Comparison of ENCODE assay signal across 26 cellular contexts in genomic region chr17:56583772-56584171, GRCh38. TPM values are rescaled to one million over a fixed set of nuclear protein-coding genes. Genes with fewer than 3 reads are reported as not detected.
A peak's percentile ranks its signal among the peaks of the same experiment; 100 is the strongest.
DNase-seq lines count a peak whose midpoint lies in the region; ATAC-seq and TF ChIP-seq lines count a peak whose summit lies in the region.
"Had no signal": no experiment of that assay in that cellular context is flagged by ENCODE, and none has a peak within 500 bp of the region (broad histone marks: within the 10 kb centered on the region; RNA-seq: fewer than 3 reads in every experiment).

No MANE protein-coding gene starts in this region.

- H3K27ac Mint-ChIP-seq in neural progenitor cell: no peak overlapping the region
- H3K27ac Mint-ChIP-seq: CD14-positive monocyte; CD4-positive, alpha-beta memory T cell; CD4-positive, CD25-positive, alpha-beta regulatory T cell; CD8-positive, alpha-beta memory T cell had no signal

- H3K4me2 ChIP-seq in neural progenitor cell: peak overlapping the region; percentile 21
- H3K4me2 ChIP-seq: BLaER1 had no signal

- TF ChIP-seq EP300 in ovary (IDR thresholded peaks at IDR 0.05) (no peak), transverse colon (IDR thresholded peaks at IDR 0.05; ENCODE audit: low read depth) (no peak)

- no peaks in the 10 kb centered on the region for H4K20me1 ChIP-seq in neural progenitor cell (ENCODE audit: low read depth)
- H4K20me1 ChIP-seq: BLaER1 had no signal

- peaks cover 1% of the 10 kb centered on the region for H3F3A ChIP-seq in neural progenitor cell (ENCODE audit: low read depth)

- no peak overlapping the region for H3K27ac ChIP-seq in neural progenitor cell
- no peak overlapping the region for H3K27ac ChIP-seq in aorta (ENCODE audit: low read depth in 1 of 2, low read length in 2 of 2)
- H3K27ac ChIP-seq in ovary: no peak overlapping the region
- H3K27ac ChIP-seq in transverse colon: no peak overlapping the region
- H3K27ac ChIP-seq: BLaER1 had no signal

- H3K27me3 Mint-ChIP-seq in neural progenitor cell (ENCODE audit: insufficient read depth, low read depth): peaks cover 4% of the 10 kb centered on the region

- TF ChIP-seq CTCF in neural progenitor cell (IDR thresholded peaks at IDR 0.05) (no peak), retinal pigment epithelial cell (conservative IDR thresholded peaks at IDR 0.05; ENCODE audit: low read depth, low read length) (no peak), ovary (IDR thresholded peaks at IDR 0.05) (no peak), transverse colon (IDR thresholded peaks at IDR 0.05) (no peak)

- no peaks in the 10 kb centered on the region for H3K79me2 ChIP-seq in neural progenitor cell (ENCODE audit: low read depth)

- ATAC-seq in HG03108 (IDR thresholded peaks at IDR 0.05; ENCODE audit: unreplicated experiment) (no peak), aorta (ENCODE audit: low FRiP score) (no peak)
- ATAC-seq: GM12878 had no signal

- no peak overlapping the region for H3K4me3 Mint-ChIP-seq in neural progenitor cell
- H3K4me3 Mint-ChIP-seq: CD14-positive monocyte; CD4-positive, alpha-beta memory T cell; CD4-positive, CD25-positive, alpha-beta regulatory T cell; CD8-positive, alpha-beta memory T cell had no signal

- H3K4me1 ChIP-seq in neural progenitor cell (peaks cover 18% of the 10 kb centered on the region), aorta (ENCODE audit: control insufficient read depth in 1 of 2, insufficient read depth in 2 of 2, low read length in 2 of 2) (no peaks in the 10 kb centered on the region), ovary (ENCODE audit: insufficient read depth) (no peaks in the 10 kb centered on the region), transverse colon (no peaks in the 10 kb centered on the region)
- H3K4me1 ChIP-seq: BE2C, BLaER1 had no signal

- H3K9ac ChIP-seq in neural progenitor cell: no peak overlapping the region
- H3K9ac ChIP-seq: BLaER1 had no signal

- H3K9me3 Mint-ChIP-seq in neural progenitor cell: peaks cover 6% of the 10 kb centered on the region
- H3K9me3 Mint-ChIP-seq: CD8-positive, alpha-beta memory T cell had no signal

- H3K9me3 ChIP-seq in neural progenitor cell (ENCODE audit: low read depth): no peaks in the 10 kb centered on the region
- H3K9me3 ChIP-seq in aorta (ENCODE audit: control insufficient read depth, low read length): no peaks in the 10 kb centered on the region
- no peaks in the 10 kb centered on the region for H3K9me3 ChIP-seq in ovary
- H3K9me3 ChIP-seq in transverse colon: no peaks in the 10 kb centered on the region
- H3K9me3 ChIP-seq: BE2C, BLaER1 had no signal

- peaks cover 2% of the 10 kb centered on the region for H3K4me1 Mint-ChIP-seq in neural progenitor cell
- H3K4me1 Mint-ChIP-seq: CD14-positive monocyte; CD4-positive, alpha-beta memory T cell; CD4-positive, CD25-positive, alpha-beta regulatory T cell; CD8-positive, alpha-beta memory T cell had no signal

- in situ Hi-C loops in transverse colon (cut with MboI; ENCODE audit: low pct_ligation_motif_present in 1 of 4, low pct_unique_long_range_greater_than_20kb in 1 of 4, low sequenced_read_pairs in 3 of 4): loop anchor here in 3 of 4 donors (10.0 to 25.0 kb wide), 2 partner anchors 129 to 131 kb away; no protein-coding TSS in a partner anchor

- peaks cover 2% of the 10 kb centered on the region for H3K36me3 Mint-ChIP-seq in neural progenitor cell
- H3K36me3 Mint-ChIP-seq: CD14-positive monocyte; CD4-positive, alpha-beta memory T cell; CD4-positive, CD25-positive, alpha-beta regulatory T cell; CD8-positive, alpha-beta memory T cell had no signal

- intact Hi-C loops in aorta (cut with DNase I): no loop called here
- intact Hi-C loops in ovary (cut with DNase I): loop anchor here in 1 of 4 donors (10.0 kb wide), 1 partner anchor 131 kb away; no protein-coding TSS in a partner anchor
- intact Hi-C loops in transverse colon (cut with DNase I; ENCODE audit: low total_unique reads): no loop called here

- peak overlapping the region; percentile 62 for H2AFZ ChIP-seq in neural progenitor cell (replicated peaks)

- H3K27me3 ChIP-seq in neural progenitor cell (no peaks in the 10 kb centered on the region), aorta (ENCODE audit: control insufficient read depth in 1 of 2, insufficient read depth in 2 of 2, low read length in 1 of 2) (no peaks in the 10 kb centered on the region), ovary (no peaks in the 10 kb centered on the region), transverse colon (peaks cover 25% of the 10 kb centered on the region)
- H3K27me3 ChIP-seq: BLaER1 had no signal

- H3K36me3 ChIP-seq in neural progenitor cell (no peaks in the 10 kb centered on the region), aorta (ENCODE audit: control insufficient read depth in 1 of 2, insufficient read depth in 2 of 2, low read length in 1 of 2) (no peaks in the 10 kb centered on the region), ovary (no peaks in the 10 kb centered on the region), transverse colon (no peaks in the 10 kb centered on the region)
- H3K36me3 ChIP-seq: BE2C, BLaER1 had no signal

- TF ChIP-seq POLR2A in ovary (IDR thresholded peaks at IDR 0.05) (no peak), transverse colon (IDR thresholded peaks at IDR 0.05) (no peak)

- H3K4me3 ChIP-seq in neural progenitor cell (no peak overlapping the region), retinal pigment epithelial cell (ENCODE audit: low read length) (no peak overlapping the region), aorta (ENCODE audit: low read length in 2 of 2) (no peak overlapping the region), ovary (no peak overlapping the region), transverse colon (no peak overlapping the region)
- H3K4me3 ChIP-seq: BLaER1, GM12878 had no signal

- DNase-seq in NCI-H524 (lab: John Stamatoyannopoulos, UW) (peak; percentile 23 to 70), NCI-H82 (lab: John Stamatoyannopoulos, UW) (peak; percentile 67), neural progenitor cell (ENCODE audit: low spot score) (no peak), retinal pigment epithelial cell (ENCODE audit: low read depth) (peak; percentile 51), aorta (no peak), ovary (no peak), transverse colon (no peak)
- DNase-seq: 8988T; ACHN; BE2C; C1 segment of cervical spinal cord; CD4-positive, alpha-beta memory T cell; CD4-positive, CD25-positive, alpha-beta regulatory T cell; CD8-positive, alpha-beta memory T cell; COR-L47; DMS 273 treated with DMSO at 0.1 percent for 48 hours; DMS153; DMS53; DMS79; DND-41; EL; GDM1 had no signal

- 72 to 74% methylated on average over 7 of the region's 7 CpGs for WGBS in aorta, 2 donors
- WGBS in ovary, 3 donors: 59 to 63% (median 62%) methylated on average over 7 of the region's 7 CpGs
- 63 to 69% methylated on average over 6 to 7 of the region's 7 CpGs for WGBS in transverse colon (ENCODE audit: low coverage in 1 of 2), 2 donors

RNA-seq across cellular contexts. Expression of gene NOG, which starts 9.7 kb away (rescaled TPM):
- total RNA-seq in neural progenitor cell (ENCODE audit: low replicate concordance) (0.34 and 2.4 TPM in 2 replicates), aorta (1 to 10 TPM in 1 of 2 donors, under 1 TPM in 1; 0.84 to 3.6 TPM), ovary (under 1 TPM in 4 of 7 donors, not detected in 3; 0.12 to 0.99 (median 0.27) TPM), transverse colon (not detected)
- polyA plus RNA-seq in aorta (under 1 TPM in 1 of 2 donors, not detected in 1; 0.50 TPM), ovary (under 1 TPM in 1 of 2 donors, not detected in 1; 0.05 TPM)
- polyA plus RNA-seq: GM12878 had no signal

Comparison
In these comparisons a context has a peak if more than half of its experiments do, and no peak if none do; other contexts are left out.
1. DNase-seq: peak in NCI-H524 (2 of 2), NCI-H82 (single experiment) and retinal pigment epithelial cell (single experiment); none in neural progenitor cell (single experiment), aorta (0 of 2), ovary (0 of 5) and transverse colon (single experiment).